In genomic region chr1:118147542-118147941, GRCh38 we compare ENCODE assay signal across 17 cellular contexts. TPM values are rescaled to one million over a fixed set of nuclear protein-coding genes. Genes with fewer than 3 reads are reported as not detected.
DNase-seq lines count a peak whose midpoint lies in the region; ATAC-seq and TF ChIP-seq lines count a peak whose summit lies in the region.
"Had no signal": no experiment of that assay in that cellular context is flagged by ENCODE, and none has a peak within 500 bp of the region (broad histone marks: within the 10 kb centered on the region; RNA-seq: fewer than 3 reads in every experiment).

No MANE protein-coding gene starts in this region.

- H3K27me3 ChIP-seq in mesenchymal stem cell (ENCODE audit: control insufficient read depth in 1 of 2, insufficient read depth in 1 of 2, low read length in 2 of 2) (no peaks in the 10 kb centered on the region), gastrocnemius medialis (no peaks in the 10 kb centered on the region)
- H3K27me3 ChIP-seq: vagina had no signal

- no peak overlapping the region for H4K91ac ChIP-seq in mesenchymal stem cell (ENCODE audit: low read length)

- H2BK12ac ChIP-seq in mesenchymal stem cell (ENCODE audit: low read length in 2 of 2): no peak overlapping the region

- H2BK120ac ChIP-seq in mesenchymal stem cell (ENCODE audit: low read depth, low read length): no peak overlapping the region

- no peak overlapping the region for H2BK5ac ChIP-seq in mesenchymal stem cell (ENCODE audit: low read depth, low read length, poor library complexity, severe bottlenecking)

- WGBS in mesenchymal stem cell: no CpG with 5 or more reads among the region's 1 CpG

- no peak overlapping the region for H3K14ac ChIP-seq in mesenchymal stem cell (ENCODE audit: low read length in 2 of 2)

- no peak overlapping the region for H2AK5ac ChIP-seq in mesenchymal stem cell (ENCODE audit: low read length, severe bottlenecking)

- no peak overlapping the region for H3K4me3 ChIP-seq in AG10803 (ENCODE audit: low read length)
- H3K4me3 ChIP-seq in epithelial cell of esophagus (ENCODE audit: low read length): no peak overlapping the region
- H3K4me3 ChIP-seq in mesenchymal stem cell (ENCODE audit: insufficient read depth in 1 of 2, low read depth in 1 of 2, low read length in 2 of 2): no peak overlapping the region
- no peak overlapping the region for H3K4me3 ChIP-seq in gastrocnemius medialis
- H3K4me3 ChIP-seq: cardiac muscle cell, mucosa of descending colon, vagina had no signal

- H4K8ac ChIP-seq in mesenchymal stem cell (ENCODE audit: low read length): no peak overlapping the region

- in situ Hi-C loops in gastrocnemius medialis (cut with MboI; ENCODE audit: low sequenced_read_pairs in 4 of 4): no loop called here

- peak overlapping the region; percentile 63 for H3K27ac ChIP-seq in mesenchymal stem cell (ENCODE audit: low read length, poor library complexity, severe bottlenecking)
- H3K27ac ChIP-seq in gastrocnemius medialis: no peak overlapping the region
- H3K27ac ChIP-seq: cardiac muscle cell, vagina had no signal

- peak; percentile 91 for DNase-seq in AG10803 (ENCODE audit: low read depth)
- DNase-seq in NCI-H226: peak; percentile 82
- peak; percentile 92 for DNase-seq in epithelial cell of esophagus (ENCODE audit: low read depth)
- DNase-seq in mesenchymal stem cell: peak; percentile 43
- no peak for DNase-seq in NCI-H1417 (lab: John Stamatoyannopoulos, UW)
- no peak for DNase-seq in NK-92 treated with Interleukin-12 subunit alpha and Interleukin-12 subunit beta, amount 100 ng/mL, for 24 hours (lab: John Stamatoyannopoulos, UW)
- DNase-seq in gastrocnemius medialis: no peak
- DNase-seq: CD4-positive, alpha-beta T cell; GOT3; mucosa of descending colon; OCI-M1; posterior cingulate gyrus; stimulated activated CD4-positive, alpha-beta T cell treated with anti-CD3 and anti-CD28 coated beads, Interleukin-1b, Interleukin-23, amount 100 ng/mL, for 48 hours had no signal

- no peak overlapping the region for H3K4me2 ChIP-seq in mesenchymal stem cell (ENCODE audit: low read length, poor library complexity, severe bottlenecking)

- H3K4ac ChIP-seq in mesenchymal stem cell (ENCODE audit: low read depth in 1 of 2, low read length in 2 of 2): no peak overlapping the region

- H3K23ac ChIP-seq in mesenchymal stem cell (ENCODE audit: low read length in 2 of 2): no peak overlapping the region

- no peak for TF ChIP-seq POLR2A in gastrocnemius medialis (IDR thresholded peaks at IDR 0.05)

- H3K4me1 ChIP-seq in mesenchymal stem cell (ENCODE audit: control insufficient read depth, insufficient read depth, low read depth, low read length) (peaks cover 13% of the 10 kb centered on the region), gastrocnemius medialis (peaks cover 3 to 4% of the 10 kb centered on the region in 2 donors)
- H3K4me1 ChIP-seq: vagina had no signal

- TF ChIP-seq CTCF in AG10803 (conservative IDR thresholded peaks at IDR 0.05; ENCODE audit: low read length) (no peak), epithelial cell of esophagus (IDR thresholded peaks at IDR 0.05; ENCODE audit: insufficient read depth, low read depth, low read length, missing control alignments) (no peak), gastrocnemius medialis (IDR thresholded peaks at IDR 0.05 in 4 of 5, conservative IDR thresholded peaks at IDR 0.05 in 1 of 5) (no peak)

- H3K18ac ChIP-seq in mesenchymal stem cell (ENCODE audit: low read depth in 1 of 2, low read length in 2 of 2): no peak overlapping the region

- no peak for ATAC-seq in GM18519 (IDR thresholded peaks at IDR 0.05; ENCODE audit: low FRiP score, unreplicated experiment)
- no peak for ATAC-seq in gastrocnemius medialis
- ATAC-seq: mucosa of descending colon had no signal

- H3K9me3 ChIP-seq in mesenchymal stem cell (ENCODE audit: control insufficient read depth, low read length): no peaks in the 10 kb centered on the region
- H3K9me3 ChIP-seq in gastrocnemius medialis: no peaks in the 10 kb centered on the region
- H3K9me3 ChIP-seq: mucosa of descending colon, vagina had no signal

- intact Hi-C loops in gastrocnemius medialis (cut with DNase I; ENCODE audit: low total_unique reads): no loop called here

- no peak overlapping the region for H2BK15ac ChIP-seq in mesenchymal stem cell (ENCODE audit: low read depth, poor library complexity, severe bottlenecking)

- H3K9ac ChIP-seq in mesenchymal stem cell (ENCODE audit: low read length): no peak overlapping the region

- H3K79me1 ChIP-seq in mesenchymal stem cell (replicated peaks; ENCODE audit: low read length, poor library complexity, severe bottlenecking): no peaks in the 10 kb centered on the region

- H2AFZ ChIP-seq in mesenchymal stem cell (ENCODE audit: low read depth, low read length): no peak overlapping the region

- H3K36me3 ChIP-seq in mesenchymal stem cell (ENCODE audit: control insufficient read depth in 1 of 2, insufficient read depth in 2 of 2, low read depth in 1 of 2, low read length in 2 of 2) (no peaks in the 10 kb centered on the region), gastrocnemius medialis (no peaks in the 10 kb centered on the region)
- H3K36me3 ChIP-seq: cardiac muscle cell, vagina had no signal

RNA-seq across cellular contexts. Expression of gene SPAG17, which starts 37.5 kb away (rescaled TPM):
- 0.18 TPM for polyA plus RNA-seq in mesenchymal stem cell (2013, experiment 1 of 2)
- polyA plus RNA-seq in mesenchymal stem cell (2013, experiment 2 of 2): under 0.01 TPM
- total RNA-seq in gastrocnemius medialis: not detected
- total RNA-seq: CD4-positive, alpha-beta T cell; mucosa of descending colon; T-helper 1 cell treated with Interleukin-12 subunit alpha and Interleukin-12 subunit beta and Interleukin-4 antibody, amounts not matched to agents 30 ng/mL and 1 ng/mL, for 36 hours had no signal

Comparison
In these comparisons a context has a peak if more than half of its experiments do, and no peak if none do; other contexts are left out.
1. DNase-seq: peak in AG10803 (single experiment), NCI-H226 (single experiment), epithelial cell of esophagus (single experiment) and mesenchymal stem cell (single experiment); none in NCI-H1417 (0 of 3), NK-92 treated with Interleukin-12 subunit alpha and Interleukin-12 subunit beta, amount 100 ng/mL, for 24 hours (single experiment) and gastrocnemius medialis (0 of 2).